11 cellular contexts compared by ENCODE assay signal in the genomic region with DNA sequence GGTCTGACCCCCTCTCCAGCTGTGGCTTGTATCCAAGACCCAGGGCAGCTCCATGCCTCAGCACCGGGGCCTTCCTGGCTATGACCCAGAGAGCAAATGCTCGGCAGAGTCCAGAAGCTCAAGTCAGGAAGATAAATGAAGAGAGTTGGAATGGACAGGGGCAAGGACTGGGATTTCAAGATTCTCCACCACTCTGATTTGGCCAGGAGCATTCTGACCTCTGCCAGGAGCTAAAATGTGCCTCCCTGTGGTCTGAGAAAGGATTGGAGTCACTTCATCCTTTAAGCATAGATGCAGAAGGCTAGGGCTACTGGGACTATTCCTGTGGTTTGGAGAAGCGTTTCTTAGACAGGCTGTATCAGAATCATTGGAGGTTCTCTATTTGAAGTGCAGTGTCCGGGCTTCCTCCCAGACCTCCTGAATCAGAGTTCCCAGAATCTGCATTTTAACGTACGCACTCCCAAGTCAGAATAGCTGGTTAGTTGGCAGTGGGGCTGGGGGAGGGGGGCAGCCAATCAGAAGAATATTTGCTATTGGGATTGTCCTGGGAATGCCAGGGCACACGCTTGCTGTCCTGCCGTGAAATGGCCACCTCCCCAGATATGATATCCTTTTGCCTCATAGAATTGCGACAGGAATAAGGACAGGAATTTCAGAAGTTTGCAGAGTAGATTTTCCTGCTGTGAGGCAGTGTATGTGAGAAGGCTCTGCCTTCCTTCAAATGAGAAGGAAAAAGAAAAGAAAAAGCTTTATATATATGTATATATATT. TPM values are rescaled to one million over a fixed set of nuclear protein-coding genes. Genes with fewer than 3 reads are reported as not detected.
DNase-seq lines count a peak whose midpoint lies in the region; TF ChIP-seq lines count a peak whose summit lies in the region.
"Had no signal": no experiment of that assay in that cellular context is flagged by ENCODE, and none has a peak within 500 bp of the region (broad histone marks: within the 10 kb centered on the region; RNA-seq: fewer than 3 reads in every experiment).

No MANE protein-coding gene starts in this region.

- no peaks in the 10 kb centered on the region for H4K20me1 ChIP-seq in fibroblast of lung (ENCODE audit: control insufficient read depth, extremely low read depth, insufficient read depth, low read length)

- H3K9me3 ChIP-seq in SJSA1 (replicated peaks) (no peaks in the 10 kb centered on the region), fibroblast of lung (ENCODE audit: control insufficient read depth, insufficient read depth, low read depth, low read length) (no peaks in the 10 kb centered on the region), skeletal muscle tissue (ENCODE audit: control insufficient read depth in 3 of 3, low read length in 3 of 3) (no peaks in the 10 kb centered on the region)
- H3K9me3 ChIP-seq: tibial nerve had no signal

- peak overlapping the region; percentile 74 for H3K27ac ChIP-seq in SJSA1
- no peak overlapping the region for H3K27ac ChIP-seq in fibroblast of lung (ENCODE audit: insufficient read depth, low read length)
- H3K27ac ChIP-seq in skeletal muscle tissue (ENCODE audit: low read depth, low read length) = peak overlapping the region; percentile 2
- H3K27ac ChIP-seq: tibial nerve had no signal

- H3K4me2 ChIP-seq in fibroblast of lung (ENCODE audit: extremely low read depth, insufficient read depth, low read length) = no peak overlapping the region

- H3K4me3 ChIP-seq in SJSA1 (no peak overlapping the region), fibroblast of lung (replicated peaks in 1 of 4; ENCODE audit: control extremely low read depth in 1 of 4, insufficient read depth in 1 of 4, low read depth in 3 of 4, low read length in 4 of 4) (no peak overlapping the region), skeletal muscle tissue (ENCODE audit: low read length in 3 of 3) (no peak overlapping the region)
- H3K4me3 ChIP-seq: tibial nerve had no signal

- H3K27me3 ChIP-seq in SJSA1 (replicated peaks) (no peaks in the 10 kb centered on the region), fibroblast of lung (ENCODE audit: control insufficient read depth, insufficient read depth, low read length) (no peaks in the 10 kb centered on the region), skeletal muscle tissue (ENCODE audit: control insufficient read depth in 3 of 3, insufficient read depth in 3 of 3, low read length in 3 of 3) (peaks cover 0 to 3% (median 0%) of the 10 kb centered on the region in 3 donors)
- H3K27me3 ChIP-seq: tibial nerve had no signal

- H3K36me3 ChIP-seq in SJSA1 = peaks cover 36% of the 10 kb centered on the region
- no peaks in the 10 kb centered on the region for H3K36me3 ChIP-seq in fibroblast of lung (ENCODE audit: control insufficient read depth, insufficient read depth, low read length)
- no peaks in the 10 kb centered on the region for H3K36me3 ChIP-seq in skeletal muscle tissue (ENCODE audit: control insufficient read depth in 3 of 3, insufficient read depth in 3 of 3, low read length in 3 of 3)
- H3K36me3 ChIP-seq: tibial nerve had no signal

- H3K4me1 ChIP-seq in SJSA1 (replicated peaks) (peaks cover 41% of the 10 kb centered on the region), fibroblast of lung (ENCODE audit: control insufficient read depth, extremely low read depth, insufficient read depth, low read length) (peaks cover 15% of the 10 kb centered on the region), skeletal muscle tissue (ENCODE audit: control insufficient read depth in 3 of 3, insufficient read depth in 3 of 3, low read length in 3 of 3) (peaks cover 3 to 8% (median 4%) of the 10 kb centered on the region in 3 donors)

- TF ChIP-seq CTCF in fibroblast of lung (conservative IDR thresholded peaks at IDR 0.05 in 1 of 2, IDR thresholded peaks at IDR 0.05 in 1 of 2; ENCODE audit: low read depth in 1 of 2, low read length in 2 of 2) = peak; percentile 31 to 49

- H2AFZ ChIP-seq in fibroblast of lung (ENCODE audit: low read length) = no peak overlapping the region

- DNase-seq in ELR (ENCODE audit: low read depth) = peak; percentile 48
- DNase-seq in SJSA1 (ENCODE audit: low read depth in 1 of 2, low spot score in 2 of 2) = peak in 1 of 2 experiments; percentile 46
- DNase-seq in fibroblast of lung (ENCODE audit: low read depth in 2 of 2) = peak; percentile 69 to 74
- no peak for DNase-seq in epidermal melanocyte (ENCODE audit: insufficient read length, low spot score)
- DNase-seq in stimulated activated naive CD4-positive, alpha-beta T cell treated with Interleukin-2 at 50 U/mL for 16 hours (lab: John Stamatoyannopoulos, UW) = no peak
- no peak for DNase-seq in SKM-1 (lab: John Stamatoyannopoulos, UW; ENCODE audit: unreplicated experiment)
- DNase-seq in OCI-M2 (lab: John Stamatoyannopoulos, UW; ENCODE audit: unreplicated experiment) = no peak
- DNase-seq: NCI-H1417 treated with DMSO at 0.1 percent for 48 hours, NCI-H82 had no signal

- H3K9ac ChIP-seq in fibroblast of lung (ENCODE audit: insufficient read depth, low read length) (no peak overlapping the region), skeletal muscle tissue (ENCODE audit: low read depth in 1 of 3, low read length in 3 of 3) (no peak overlapping the region)

- peaks cover 3% of the 10 kb centered on the region for H3K79me2 ChIP-seq in fibroblast of lung (ENCODE audit: control insufficient read depth, insufficient read depth, low read length)

RNA-seq across cellular contexts. Expression of a gene that starts 57.4 kb away (rescaled TPM):
- total RNA-seq in SJSA1 (2014; rRNA removed; shearing (Covaris generic)) = 15.9 and 21.9 TPM in 2 replicates
- total RNA-seq in fibroblast of lung (30.6 and 32.6 TPM in 2 replicates), skeletal muscle tissue (5.2 TPM)
- polyA plus RNA-seq in fibroblast of lung = 11.2 and 12.6 TPM in 2 replicates
- polyA plus RNA-seq in fibroblast of lung (2012) = 7.5 and 8.7 TPM in 2 replicates
- 24.5 and 28.1 TPM in 2 replicates for polyA minus RNA-seq in fibroblast of lung (ENCODE audit: low replicate concordance)

Comparison
In these comparisons a context has a peak if more than half of its experiments do, and no peak if none do; other contexts are left out.
1. DNase-seq: peak in ELR (single experiment) and fibroblast of lung (2 of 2); none in epidermal melanocyte (single experiment), stimulated activated naive CD4-positive, alpha-beta T cell treated with Interleukin-2 at 50 U/mL for 16 hours (single experiment), SKM-1 (single experiment) and OCI-M2 (single experiment).